In the genomic region with DNA sequence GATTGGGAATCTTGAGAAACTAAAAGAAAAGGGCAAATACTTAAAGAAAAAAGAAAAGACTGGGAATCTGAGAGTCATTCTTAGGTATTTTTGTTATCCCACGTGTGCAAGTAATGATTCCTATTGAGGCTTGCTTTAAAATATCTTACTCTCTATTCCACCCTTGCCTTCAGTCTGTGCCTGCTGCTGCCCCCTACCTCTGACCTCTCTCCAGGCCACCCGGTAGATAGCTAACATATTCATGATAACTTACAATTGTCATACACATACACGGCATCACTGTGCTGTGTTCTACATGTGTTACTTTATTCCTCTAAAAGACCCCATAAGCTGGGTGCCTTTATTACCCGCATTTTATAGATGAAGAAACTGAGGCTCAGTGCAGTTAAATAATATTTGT, we compare ENCODE assay signal across 15 cellular contexts.
"Had no signal": no experiment of that assay in that cellular context is flagged by ENCODE, and none has a peak within 500 bp of the region (broad histone marks: within the 10 kb centered on the region; RNA-seq: fewer than 3 reads in every experiment).

No MANE protein-coding gene starts in this region.

- H3K9me3 ChIP-seq: esophagus squamous epithelium, mucosa of descending colon, neutrophil, tibial nerve had no signal

- H3K4me1 ChIP-seq: esophagus squamous epithelium, tibial nerve had no signal

- H3K36me3 ChIP-seq: esophagus squamous epithelium, neutrophil, tibial nerve had no signal

- H3K27ac ChIP-seq: esophagus squamous epithelium, foreskin keratinocyte, neutrophil, skin epidermis, tibial nerve had no signal

- DNase-seq: activated CD4-positive, CD25-positive, alpha-beta regulatory T cell treated with anti-CD3 and anti-CD28 coated beads, Interleukin-2, amount 50 U/mL, for 72 hours; activated gamma-delta T cell treated with Interleukin-2 at 50 U/mL for 16 hours; activated naive CD8-positive, alpha-beta T cell treated with anti-CD3 and anti-CD28 coated beads, Interleukin-2, amount 10 ng/mL, durations not matched to agents 7 days and 5 days; anterior cingulate cortex; cerebellar nuclear complex; dermis blood vessel endothelial cell; esophagus squamous epithelium; foreskin keratinocyte; mammary epithelial cell; mucosa of descending colon; retina had no signal

- H3K4me3 ChIP-seq: esophagus squamous epithelium, mucosa of descending colon, skin epidermis, tibial nerve had no signal

- H3K27me3 ChIP-seq: foreskin keratinocyte, neutrophil, tibial nerve had no signal

- ATAC-seq: foreskin keratinocyte; mucosa of descending colon; naive thymus-derived CD8-positive, alpha-beta T cell had no signal
